16 cellular contexts compared by ENCODE assay signal in the genomic region with DNA sequence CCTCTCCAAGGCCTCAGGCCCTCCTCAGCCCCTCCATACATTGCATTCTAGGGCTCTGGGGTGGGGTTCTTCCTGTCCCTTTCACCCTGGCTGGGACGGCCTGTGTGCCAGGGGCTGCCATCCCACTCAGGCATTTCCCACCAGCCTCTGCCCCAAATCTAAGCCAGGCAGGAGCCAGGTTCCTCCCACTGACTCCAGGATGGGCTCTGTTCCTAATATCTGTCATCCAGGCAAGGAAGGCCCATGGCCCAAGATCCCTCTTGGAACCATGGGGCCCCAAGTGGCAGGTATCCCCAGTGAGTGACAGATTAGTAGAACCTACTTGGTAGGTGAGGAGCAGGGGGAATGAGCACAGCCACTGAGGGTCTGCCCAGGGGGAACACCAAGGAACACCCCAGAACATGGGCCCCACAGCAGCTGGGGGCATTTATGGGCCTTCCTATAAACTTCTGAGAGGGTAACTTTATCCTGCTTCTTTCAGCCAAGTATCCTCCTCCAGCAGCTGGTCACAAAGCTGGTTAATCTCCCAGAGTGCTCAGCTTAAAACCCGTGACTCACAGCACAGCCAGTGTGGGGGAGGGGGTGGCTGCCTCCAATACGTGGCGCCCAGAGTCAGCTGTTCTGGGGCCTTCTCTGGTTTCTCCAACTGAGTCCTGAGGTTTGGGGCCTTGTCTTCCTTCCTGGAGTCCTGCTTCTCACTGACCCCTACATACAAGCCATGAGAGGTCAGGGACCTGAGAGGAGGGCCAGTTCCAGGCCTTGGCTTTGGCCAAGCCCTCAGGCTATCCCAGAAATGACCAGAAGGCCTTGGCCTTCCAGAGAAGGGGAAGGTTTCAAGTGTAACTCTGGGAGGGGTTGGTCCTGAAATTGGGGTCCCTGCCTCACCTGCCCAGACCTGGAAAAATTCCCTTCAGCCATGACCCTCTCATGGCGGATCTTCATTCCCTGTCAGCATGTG. TPM values are rescaled to one million over a fixed set of nuclear protein-coding genes. Genes with fewer than 3 reads are reported as not detected.
DNase-seq lines count a peak whose midpoint lies in the region; ATAC-seq and TF ChIP-seq lines count a peak whose summit lies in the region.
"Had no signal": no experiment of that assay in that cellular context is flagged by ENCODE, and none has a peak within 500 bp of the region (broad histone marks: within the 10 kb centered on the region; RNA-seq: fewer than 3 reads in every experiment).

No MANE protein-coding gene starts in this region.

- no peaks in the 10 kb centered on the region for H3F3A ChIP-seq in GM23248 (ENCODE audit: insufficient read depth)

- no peak overlapping the region for H3K4me3 ChIP-seq in GM23248
- no peak overlapping the region for H3K4me3 ChIP-seq in retinal pigment epithelial cell (ENCODE audit: low read length)
- H3K4me3 ChIP-seq: BLaER1, cardiac muscle cell, gastroesophageal sphincter, upper lobe of left lung had no signal

- 43 to 53% methylated on average over 5 of the region's 5 CpGs for WGBS in GM23248 (ENCODE audit: low coverage in 1 of 2, low lambda C conversion rate in 2 of 2, missing lambda C conversion rate in 2 of 2), 2 experiments

- in situ Hi-C loops in GM23248 (cut with MboI) = no loop called here

- H3K27ac ChIP-seq in GM23248 = no peak overlapping the region
- H3K27ac ChIP-seq: BLaER1, cardiac muscle cell, gastroesophageal sphincter, upper lobe of left lung had no signal

- H2AFZ ChIP-seq in GM23248 = no peak overlapping the region

- peaks cover 29% of the 10 kb centered on the region for H3K27me3 ChIP-seq in GM23248 (replicated peaks; ENCODE audit: insufficient read depth)
- H3K27me3 ChIP-seq: BLaER1 had no signal

- DNase-seq in GM23248 (peak; percentile 38), OCI-M1 (lab: John Stamatoyannopoulos, UW) (peak; percentile 45), retinal pigment epithelial cell (ENCODE audit: low read depth) (peak; percentile 52), GDM1 (lab: John Stamatoyannopoulos, UW) (no peak)
- DNase-seq: activated CD4-positive, alpha-beta T cell treated with anti-CD3 and anti-CD28 coated beads for 48 hours; activated naive CD4-positive, alpha-beta T cell treated with anti-CD3 and anti-CD28 coated beads, Interleukin-2, amount 10 ng/mL, durations not matched to agents 7 days and 5 days; effector memory CD4-positive, alpha-beta T cell; occipital lobe; stimulated activated naive CD4-positive, alpha-beta T cell treated with Interleukin-2 at 50 U/mL for 16 hours; upper lobe of left lung had no signal

- no peaks in the 10 kb centered on the region for H4K20me1 ChIP-seq in GM23248 (ENCODE audit: insufficient read depth)
- H4K20me1 ChIP-seq: BLaER1 had no signal

- no peak for TF ChIP-seq CTCF in retinal pigment epithelial cell (conservative IDR thresholded peaks at IDR 0.05; ENCODE audit: low read depth, low read length)

- no peaks in the 10 kb centered on the region for H3K4me1 ChIP-seq in GM23248 (ENCODE audit: insufficient read depth)
- H3K4me1 ChIP-seq: BLaER1, gastroesophageal sphincter had no signal

- no peak overlapping the region for H3K9ac ChIP-seq in GM23248
- H3K9ac ChIP-seq: BLaER1 had no signal

- ATAC-seq in esophagus mucosa (peak; percentile 48), GM18498 (IDR thresholded peaks at IDR 0.05; ENCODE audit: unreplicated experiment) (no peak), HG03175 (IDR thresholded peaks at IDR 0.05; ENCODE audit: unreplicated experiment) (no peak)
- ATAC-seq: gastroesophageal sphincter had no signal

- H3K79me2 ChIP-seq in GM23248 (ENCODE audit: insufficient read depth) = no peaks in the 10 kb centered on the region

- no peaks in the 10 kb centered on the region for H3K36me3 ChIP-seq in GM23248 (ENCODE audit: low read depth)
- H3K36me3 ChIP-seq: BLaER1, cardiac muscle cell, gastroesophageal sphincter, upper lobe of left lung had no signal

- no peaks in the 10 kb centered on the region for H3K9me2 ChIP-seq in GM23248 (ENCODE audit: insufficient read depth)

- H3K9me3 ChIP-seq in GM23248 (ENCODE audit: low read depth) = no peaks in the 10 kb centered on the region

- no peak overlapping the region for H3K4me2 ChIP-seq in GM23248 (ENCODE audit: unreplicated experiment)
- H3K4me2 ChIP-seq: BLaER1 had no signal

RNA-seq across cellular contexts. Expression of gene MYOD1, which starts 19.9 kb away (rescaled TPM):
- total RNA-seq in GM23248 (2014; rRNA removed; shearing (Covaris generic)) = not detected in 2 replicates
- not detected in 2 replicates for polyA plus RNA-seq in GM23248 (2016; fragmentation: Nextera tagmentation; extraction: Ambion mirVana)
- total RNA-seq in esophagus mucosa = not detected
- total RNA-seq: cardiac muscle cell, gastroesophageal sphincter, occipital lobe, upper lobe of left lung had no signal
- polyA plus RNA-seq: cardiac muscle cell had no signal

RNA-seq across cellular contexts. Expression of gene KCNC1, which starts 35.1 kb away (rescaled TPM):
- total RNA-seq in GM23248 (2014; rRNA removed; shearing (Covaris generic)) = not detected in 2 replicates
- polyA plus RNA-seq in GM23248 (2016; fragmentation: Nextera tagmentation; extraction: Ambion mirVana) = not detected in 2 replicates
- total RNA-seq in esophagus mucosa = not detected
- total RNA-seq: cardiac muscle cell, upper lobe of left lung had no signal
